Comparison of ENCODE assay signal across 24 cellular contexts in genomic region chr9:129135476-129135875, GRCh38.
"Had no signal": no experiment of that assay in that cellular context is flagged by ENCODE, and none has a peak within 500 bp of the region (broad histone marks: within the 10 kb centered on the region; RNA-seq: fewer than 3 reads in every experiment).

No MANE protein-coding gene starts in this region.

- H3K27me3 ChIP-seq: left lung, ovary, right atrium auricular region, right lobe of liver, stomach, testis, thyroid gland, transverse colon, vagina had no signal

- H3K4me3 Mint-ChIP-seq: mesothelial cell of epicardium; naive B cell; natural killer cell; stimulated activated naive B cell treated with anti-CD40 and anti-IgM and Interleukin-4, amounts not matched to agents 10 μg/mL and 1 μg/mL and 100 μg/mL, for 72 hours had no signal

- H3K9me3 Mint-ChIP-seq: mesothelial cell of epicardium; naive B cell; natural killer cell; stimulated activated naive B cell treated with anti-CD40 and anti-IgM and Interleukin-4, amounts not matched to agents 10 μg/mL and 1 μg/mL and 100 μg/mL, for 72 hours had no signal

- H3K36me3 ChIP-seq: ovary had no signal

- H3K9me3 ChIP-seq: left lung, ovary, right atrium auricular region, right lobe of liver, stomach, testis, thyroid gland, transverse colon, vagina had no signal

- H3K4me3 ChIP-seq: left lung, lung, ovary, right atrium auricular region, right lobe of liver, skin epidermis, stomach, testis, thyroid gland, transverse colon, vagina had no signal

- H3K27me3 Mint-ChIP-seq: naive B cell; progenitor cell of endocrine pancreas; stimulated activated naive B cell treated with anti-CD40 and anti-IgM and Interleukin-4, amounts not matched to agents 10 μg/mL and 1 μg/mL and 100 μg/mL, for 72 hours had no signal

- DNase-seq: hippocampal formation; left colon; mesendoderm; naive B cell; natural killer cell; ovary; right lobe of liver; stimulated activated CD4-positive, alpha-beta T cell treated with anti-CD3 and anti-CD28 coated beads, Interleukin-12 subunit alpha, Interleukin-12 subunit beta, amount 100 ng/mL, for 4 hours; stimulated activated CD4-positive, alpha-beta T cell treated with anti-CD3 and anti-CD28 coated beads, Interleukin-15, amount 100 ng/mL, for 24 hours; stimulated activated CD4-positive, alpha-beta T cell treated with anti-CD3 and anti-CD28 coated beads, Interleukin-2, amount 100 ng/mL, for 24 hours; stimulated activated CD4-positive, alpha-beta T cell treated with anti-CD3 and anti-CD28 coated beads, Interleukin-4, amount 100 ng/mL, for 1 hour; stimulated activated naive B cell treated with anti-CD40 and anti-IgM and Interleukin-4, amounts not matched to agents 10 μg/mL and 1 μg/mL and 100 μg/mL, for 72 hours; stimulated activated naive CD8-positive, alpha-beta T cell treated with anti-CD3 and anti-CD28 coated beads, Interleukin-15, Interleukin-2, amounts not matched to agents 100 U/mL and 50 U/mL, for 24 hours; stomach; testis; thyroid gland; transverse colon had no signal

- H3K27ac ChIP-seq: left lung, ovary, right atrium auricular region, right lobe of liver, stomach, testis, thyroid gland, transverse colon, vagina had no signal

- ATAC-seq: left colon; left lung; natural killer cell; right lobe of liver; stimulated activated naive B cell treated with anti-CD40 and anti-IgM and Interleukin-4, amounts not matched to agents 10 μg/mL and 1 μg/mL and 100 μg/mL, for 72 hours; stimulated activated naive CD8-positive, alpha-beta T cell treated with anti-CD3 and anti-CD28 coated beads, Interleukin-15, Interleukin-2, amounts not matched to agents 100 U/mL and 50 U/mL, for 24 hours had no signal

- H3K27ac Mint-ChIP-seq: mesothelial cell of epicardium; natural killer cell; progenitor cell of endocrine pancreas; stimulated activated naive B cell treated with anti-CD40 and anti-IgM and Interleukin-4, amounts not matched to agents 10 μg/mL and 1 μg/mL and 100 μg/mL, for 72 hours had no signal
